In genomic region chr20:3082306-3082951, GRCh38 we compare ENCODE assay signal across 10 cellular contexts. TPM values are rescaled to one million over a fixed set of nuclear protein-coding genes. Genes with fewer than 3 reads are reported as not detected.
DNase-seq lines count a peak whose midpoint lies in the region; ATAC-seq, FAIRE-seq and TF ChIP-seq lines count a peak whose summit lies in the region.
"Had no signal": no experiment of that assay in that cellular context is flagged by ENCODE, and none has a peak within 500 bp of the region (broad histone marks: within the 10 kb centered on the region; RNA-seq: fewer than 3 reads in every experiment).

No MANE protein-coding gene starts in this region.

- TF ChIP-seq CTCF in GM12878 (IDR thresholded peaks at IDR 0.05 in 2 of 3, conservative IDR thresholded peaks at IDR 0.05 in 1 of 3; ENCODE audit: control insufficient read depth in 2 of 3, extremely low read depth in 1 of 3, insufficient read depth in 1 of 3, low read depth in 3 of 3, low read length in 3 of 3) (no peak), transverse colon (IDR thresholded peaks at IDR 0.05) (no peak)

- H3K27me3 ChIP-seq in GM12878 (replicated peaks in 1 of 2; ENCODE audit: control insufficient read depth in 2 of 2, insufficient read depth in 2 of 2, low read length in 1 of 2) = peaks cover 15 to 22% of the 10 kb centered on the region in 2 experiments
- H3K27me3 ChIP-seq in transverse colon = peaks cover 69% of the 10 kb centered on the region

- no peak overlapping the region for H2AFZ ChIP-seq in GM12878 (ENCODE audit: control insufficient read depth, low read depth, low read length)

- RAD21 ChIA-PET in GM12878 (lab: Charles Lee; ENCODE audit: unreplicated experiment) = no interaction called here

- H3K9me3 ChIP-seq in GM12878 (replicated peaks; ENCODE audit: control insufficient read depth, insufficient read depth, low read length) (no peaks in the 10 kb centered on the region), transverse colon (no peaks in the 10 kb centered on the region)

- CTCF ChIA-PET in activated naive CD4-positive, alpha-beta T cell treated with anti-CD3 and anti-CD28 coated beads, Interleukin-2, amount 10 ng/mL, durations not matched to agents 7 days and 5 days (lab: Charles Lee) = no interaction called here
- CTCF ChIA-PET in GM12878 (lab: Yijun Ruan, JAX) = no interaction called here

- peaks cover 5% of the 10 kb centered on the region for H3K36me3 Mint-ChIP-seq in activated naive CD4-positive, alpha-beta T cell treated with anti-CD3 and anti-CD28 coated beads, Interleukin-2, amount 10 ng/mL, durations not matched to agents 7 days and 5 days
- H3K36me3 Mint-ChIP-seq in memory B cell = no peaks in the 10 kb centered on the region

- H3K36me3 ChIP-seq in GM12878 (ENCODE audit: control insufficient read depth in 2 of 2, insufficient read depth in 2 of 2, low read length in 1 of 2) = no peaks in the 10 kb centered on the region
- no peaks in the 10 kb centered on the region for H3K36me3 ChIP-seq in transverse colon

- in situ Hi-C loops in GM12878 (cut with MboI) = no loop called here
- in situ Hi-C loops in transverse colon (cut with MboI; ENCODE audit: low pct_ligation_motif_present in 1 of 4, low pct_unique_long_range_greater_than_20kb in 1 of 4, low sequenced_read_pairs in 3 of 4) = no loop called here

- H3K4me1 ChIP-seq in GM12878 (ENCODE audit: control insufficient read depth, insufficient read depth, low read length) (no peaks in the 10 kb centered on the region), transverse colon (peaks cover 0 to 12% (median 10%) of the 10 kb centered on the region in 4 donors)

- no peak overlapping the region for H3K9ac ChIP-seq in GM12878 (ENCODE audit: control insufficient read depth, insufficient read depth, low read length)

- H3K27ac ChIP-seq in GM12878 (ENCODE audit: control insufficient read depth, insufficient read depth) = no peak overlapping the region
- no peak overlapping the region for H3K27ac ChIP-seq in transverse colon

- H4K20me1 ChIP-seq in GM12878 (ENCODE audit: control insufficient read depth, insufficient read depth) = no peaks in the 10 kb centered on the region

- FAIRE-seq in GM12878 (lab: Jason Lieb, UNC) = no peak

- BruUV-seq in GM12878 (replicated peaks; lab: Mats Ljungman, UMichigan) = no TSS peak

- DNase-seq in activated naive CD4-positive, alpha-beta T cell treated with anti-CD3 and anti-CD28 coated beads, Interleukin-2, amount 10 ng/mL, durations not matched to agents 7 days and 5 days = no peak
- no peak for DNase-seq in activated naive CD4-positive, alpha-beta T cell treated with Interleukin-2 at 50 U/mL for 16 hours
- DNase-seq in GM12878 (ENCODE audit: low read depth, low spot score) (no peak), memory B cell (ENCODE audit: low spot score in 2 of 2) (no peak), transverse colon (no peak), GM19238 (ENCODE audit: insufficient read length, low spot score) (no peak), DMS79 treated with DMSO at 0.1 percent for 48 hours (lab: John Stamatoyannopoulos, UW) (no peak), NCI-H187 treated with DMSO at 0.1 percent for 48 hours (lab: John Stamatoyannopoulos, UW) (no peak)

- peak overlapping the region; percentile 62 for H3K4me3 Mint-ChIP-seq in activated naive CD4-positive, alpha-beta T cell treated with anti-CD3 and anti-CD28 coated beads, Interleukin-2, amount 10 ng/mL, durations not matched to agents 7 days and 5 days
- peak overlapping the region; percentile 75 for H3K4me3 Mint-ChIP-seq in memory B cell

- H3K79me2 ChIP-seq in GM12878 (ENCODE audit: control insufficient read depth, insufficient read depth, low read length) = no peaks in the 10 kb centered on the region

- POLR2A ChIA-PET in GM12878 (lab: Charles Lee) = no interaction called here

- no peak for TF ChIP-seq EP300 in GM12878 (IDR thresholded peaks at IDR 0.05; ENCODE audit: borderline replicate concordance in 1 of 2, control insufficient read depth in 1 of 2, low read depth in 2 of 2, low read length in 2 of 2)
- TF ChIP-seq EP300 in transverse colon (IDR thresholded peaks at IDR 0.05; ENCODE audit: low read depth) = no peak

- TF ChIP-seq POLR2A in GM12878 (IDR thresholded peaks at IDR 0.05; ENCODE audit: low read depth, low read length) (no peak), transverse colon (IDR thresholded peaks at IDR 0.05) (no peak)

- no peak overlapping the region; the same call in 1 of the 2 replicates for H3K4me2 ChIP-seq in GM12878 (ENCODE audit: control insufficient read depth, insufficient read depth)

- no peak for TF ChIP-seq RAD21 in GM12878 (IDR thresholded peaks at IDR 0.05; ENCODE audit: insufficient read depth, low read depth, low read length)

- SMC1A ChIA-PET in GM12878 (lab: Charles Lee; ENCODE audit: uncharacterized antibody, unreplicated experiment) = no interaction called here

- ATAC-seq in GM12878 = no peak
- peak; percentile 50 for ATAC-seq in memory B cell (ENCODE audit: low read depth)

- H3K27ac Mint-ChIP-seq in activated naive CD4-positive, alpha-beta T cell treated with anti-CD3 and anti-CD28 coated beads, Interleukin-2, amount 10 ng/mL, durations not matched to agents 7 days and 5 days = no peak overlapping the region
- no peak overlapping the region for H3K27ac Mint-ChIP-seq in memory B cell

- peaks cover 79% of the 10 kb centered on the region for H3K27me3 Mint-ChIP-seq in activated naive CD4-positive, alpha-beta T cell treated with anti-CD3 and anti-CD28 coated beads, Interleukin-2, amount 10 ng/mL, durations not matched to agents 7 days and 5 days
- peaks cover 36% of the 10 kb centered on the region for H3K27me3 Mint-ChIP-seq in memory B cell

- 26% methylated on average over 53 of the region's 71 CpGs for WGBS in GM12878 (ENCODE audit: insufficient coverage, insufficient replicate concordance, low lambda C conversion rate, missing lambda C conversion rate)
- 12 to 20% methylated on average over 2 to 19 of the region's 71 CpGs for WGBS in transverse colon (ENCODE audit: low coverage in 1 of 2), 2 donors

- peaks cover 5% of the 10 kb centered on the region for H3K9me3 Mint-ChIP-seq in activated naive CD4-positive, alpha-beta T cell treated with anti-CD3 and anti-CD28 coated beads, Interleukin-2, amount 10 ng/mL, durations not matched to agents 7 days and 5 days
- H3K9me3 Mint-ChIP-seq in memory B cell = no peaks in the 10 kb centered on the region

- H3K4me3 ChIP-seq in GM12878 = no peak overlapping the region
- peak overlapping the region in 3 of 4 donors; percentile 17 to 45 (median 31) for H3K4me3 ChIP-seq in transverse colon

- intact Hi-C loops in GM12878 (cut with micrococcal nuclease; ENCODE audit: unreplicated experiment) (no loop called here), transverse colon (cut with DNase I; ENCODE audit: low total_unique reads) (no loop called here)

- peaks cover 18% of the 10 kb centered on the region for H3K4me1 Mint-ChIP-seq in activated naive CD4-positive, alpha-beta T cell treated with anti-CD3 and anti-CD28 coated beads, Interleukin-2, amount 10 ng/mL, durations not matched to agents 7 days and 5 days
- peaks cover 12% of the 10 kb centered on the region for H3K4me1 Mint-ChIP-seq in memory B cell

RNA-seq across cellular contexts. Expression of gene AVP, which starts 2.1 kb away (rescaled TPM):
- total RNA-seq in GM12878 (2013; cell fraction: nucleolus; rRNA removed) = not detected in 2 replicates
- total RNA-seq in GM12878 (2014; rRNA removed) (not detected in 2 replicates), GM12878 (2014; rRNA removed; fragmentation: Illumina TruSeq; extraction: Trizol) (not detected in 2 replicates), GM12878 (2021) (not detected in 2 replicates), transverse colon (not detected)
- not detected for polyA plus RNA-seq in GM12878 (2011; ENCODE audit: low read depth)
- polyA plus RNA-seq in GM12878 (2011; rRNA removed) (not detected in 2 replicates), GM12878 (2014; fragmentation: Illumina TruSeq; extraction: Trizol) (not detected in 2 replicates), GM12878 (2014; fragmentation: Nextera tagmentation; extraction: Ambion mirVana) (not detected), GM12878 (2014; rRNA removed) (not detected in 2 replicates), GM12878 (2016; fragmentation: Nextera tagmentation; extraction: Ambion mirVana) (not detected)
- polyA plus RNA-seq in GM12878 (2011; cell fraction: cytosol; rRNA removed) = not detected in 2 replicates
- not detected in 2 replicates for polyA plus RNA-seq in GM12878 (2011; cell fraction: nucleus; rRNA removed)
- polyA plus RNA-seq in GM12878 (2012) = not detected in 2 replicates
- not detected in 2 replicates for polyA minus RNA-seq in GM12878 (2011; rRNA and poly(A)+ RNA removed)
- not detected in 2 replicates for polyA minus RNA-seq in GM12878 (2011; cell fraction: cytosol; rRNA and poly(A)+ RNA removed)
- polyA minus RNA-seq in GM12878 (2011; cell fraction: nucleus; rRNA and poly(A)+ RNA removed) = not detected in 2 replicates
- total RNA-seq: aorta, SK-MEL-5 had no signal
- polyA plus RNA-seq: aorta had no signal

RNA-seq across cellular contexts. Expression of gene OXT, which starts 11.0 kb away (rescaled TPM):
- total RNA-seq in GM12878 (2013; cell fraction: nucleolus; rRNA removed) = not detected in 2 replicates
- total RNA-seq in GM12878 (2014; rRNA removed) = not detected in 2 replicates
- total RNA-seq in GM12878 (2014; rRNA removed; fragmentation: Illumina TruSeq; extraction: Trizol) = not detected in 2 replicates
- not detected in 2 replicates for total RNA-seq in GM12878 (2021)
- not detected for polyA plus RNA-seq in GM12878 (2011; ENCODE audit: low read depth)
- polyA plus RNA-seq in GM12878 (2011; rRNA removed) = not detected in 2 replicates
- not detected in 2 replicates for polyA plus RNA-seq in GM12878 (2011; cell fraction: cytosol; rRNA removed)
- polyA plus RNA-seq in GM12878 (2011; cell fraction: nucleus; rRNA removed) = not detected in 2 replicates
- not detected in 2 replicates for polyA plus RNA-seq in GM12878 (2012)
- polyA plus RNA-seq in GM12878 (2014; fragmentation: Illumina TruSeq; extraction: Trizol) = not detected in 2 replicates
- not detected for polyA plus RNA-seq in GM12878 (2014; fragmentation: Nextera tagmentation; extraction: Ambion mirVana)
- polyA plus RNA-seq in GM12878 (2014; rRNA removed) = not detected in 2 replicates
- not detected for polyA plus RNA-seq in GM12878 (2016; fragmentation: Nextera tagmentation; extraction: Ambion mirVana)
- not detected in 2 replicates for polyA minus RNA-seq in GM12878 (2011; rRNA and poly(A)+ RNA removed)
- not detected in 2 replicates for polyA minus RNA-seq in GM12878 (2011; cell fraction: cytosol; rRNA and poly(A)+ RNA removed)
- polyA minus RNA-seq in GM12878 (2011; cell fraction: nucleus; rRNA and poly(A)+ RNA removed) = not detected in 2 replicates
- not detected for total RNA-seq in transverse colon
- total RNA-seq: aorta, SK-MEL-5 had no signal

RNA-seq across cellular contexts. Expression of gene MRPS26, which starts 36.6 kb away (rescaled TPM):
- 5.5 and 5.7 TPM in 2 replicates for total RNA-seq in GM12878 (2013; cell fraction: nucleolus; rRNA removed)
- total RNA-seq in GM12878 (2014; rRNA removed) (52.0 and 58.7 TPM in 2 replicates), GM12878 (2014; rRNA removed; fragmentation: Illumina TruSeq; extraction: Trizol) (23.4 and 25.8 TPM in 2 replicates), GM12878 (2021) (51.5 and 56.7 TPM in 2 replicates), transverse colon (10 to 100 TPM; 42.7 to 88.3 (median 54.3) TPM)
- polyA plus RNA-seq in GM12878 (2011; ENCODE audit: low read depth) = 12.5 TPM
- polyA plus RNA-seq in GM12878 (2011; rRNA removed) (25.0 and 36.3 TPM in 2 replicates), GM12878 (2014; fragmentation: Illumina TruSeq; extraction: Trizol) (9.9 and 18.8 TPM in 2 replicates), GM12878 (2014; fragmentation: Nextera tagmentation; extraction: Ambion mirVana) (1 to 10 TPM; 3.9 to 9.3 TPM), GM12878 (2014; rRNA removed) (60.9 and 69.4 TPM in 2 replicates), GM12878 (2016; fragmentation: Nextera tagmentation; extraction: Ambion mirVana) (10 to 100 TPM; 80.7 to 95.3 TPM)
- polyA plus RNA-seq in GM12878 (2011; cell fraction: cytosol; rRNA removed) = 51.2 and 87.8 TPM in 2 replicates
- polyA plus RNA-seq in GM12878 (2011; cell fraction: nucleus; rRNA removed) = 28.4 and 31.8 TPM in 2 replicates
- 30.4 and 30.8 TPM in 2 replicates for polyA plus RNA-seq in GM12878 (2012)
- 10.8 and 18.2 TPM in 2 replicates for polyA minus RNA-seq in GM12878 (2011; rRNA and poly(A)+ RNA removed)
- polyA minus RNA-seq in GM12878 (2011; cell fraction: cytosol; rRNA and poly(A)+ RNA removed) = 12.6 and 13.6 TPM in 2 replicates
- polyA minus RNA-seq in GM12878 (2011; cell fraction: nucleus; rRNA and poly(A)+ RNA removed) = 5.0 and 7.9 TPM in 2 replicates

RNA-seq across cellular contexts. Expression of gene GNRH2, which starts 39.0 kb away (rescaled TPM):
- total RNA-seq in GM12878 (2013; cell fraction: nucleolus; rRNA removed) = 3.3 and 3.9 TPM in 2 replicates
- not detected in 2 replicates for total RNA-seq in GM12878 (2014; rRNA removed)
- total RNA-seq in GM12878 (2014; rRNA removed; fragmentation: Illumina TruSeq; extraction: Trizol) = not detected in 2 replicates
- total RNA-seq in GM12878 (2021) = 0.64 and 0.85 TPM in 2 replicates
- polyA plus RNA-seq in GM12878 (2011; ENCODE audit: low read depth) = not detected
- polyA plus RNA-seq in GM12878 (2011; rRNA removed) = 0.31 TPM in 1 of 2 replicates, not detected in the other
- polyA plus RNA-seq in GM12878 (2011; cell fraction: cytosol; rRNA removed) = 0.10 and 0.25 TPM in 2 replicates
- 1.2 and 2.1 TPM in 2 replicates for polyA plus RNA-seq in GM12878 (2011; cell fraction: nucleus; rRNA removed)
- not detected in 2 replicates for polyA plus RNA-seq in GM12878 (2012)
- polyA plus RNA-seq in GM12878 (2014; fragmentation: Illumina TruSeq; extraction: Trizol) = not detected in 2 replicates
- polyA plus RNA-seq in GM12878 (2014; fragmentation: Nextera tagmentation; extraction: Ambion mirVana) = not detected
- polyA plus RNA-seq in GM12878 (2014; rRNA removed) = 0.12 and 0.15 TPM in 2 replicates
- not detected for polyA plus RNA-seq in GM12878 (2016; fragmentation: Nextera tagmentation; extraction: Ambion mirVana)
- 0.80 and 1.1 TPM in 2 replicates for polyA minus RNA-seq in GM12878 (2011; rRNA and poly(A)+ RNA removed)
- polyA minus RNA-seq in GM12878 (2011; cell fraction: cytosol; rRNA and poly(A)+ RNA removed) = not detected in 2 replicates
- 1.6 and 4.0 TPM in 2 replicates for polyA minus RNA-seq in GM12878 (2011; cell fraction: nucleus; rRNA and poly(A)+ RNA removed)
- total RNA-seq in transverse colon = not detected
- total RNA-seq: SK-MEL-5 had no signal
